30 cellular contexts compared by ENCODE assay signal in the genomic region with DNA sequence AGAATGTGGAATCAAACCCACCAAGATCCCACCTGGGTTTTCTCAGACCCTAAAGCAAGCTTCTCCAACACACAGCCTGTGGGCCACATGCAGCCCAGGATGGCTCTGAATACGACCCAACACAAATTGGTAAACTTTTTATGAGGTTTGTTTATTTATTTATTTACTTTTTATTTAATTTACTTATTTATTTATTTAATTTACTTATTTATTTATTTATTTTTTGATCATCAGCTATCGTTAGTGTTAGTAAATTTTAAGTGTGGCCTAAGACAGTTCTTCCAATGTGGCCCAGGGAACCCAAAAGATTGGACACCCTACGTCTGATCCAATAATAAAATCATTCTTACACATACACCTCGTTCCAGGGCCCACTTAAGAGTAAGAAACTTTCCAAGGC.
"Had no signal": no experiment of that assay in that cellular context is flagged by ENCODE, and none has a peak within 500 bp of the region (broad histone marks: within the 10 kb centered on the region; RNA-seq: fewer than 3 reads in every experiment).

No MANE protein-coding gene starts in this region.

- H3K9me3 ChIP-seq: ascending aorta had no signal

- H3K4me1 Mint-ChIP-seq: activated CD4-positive, alpha-beta memory T cell treated with anti-CD3 and anti-CD28 coated beads, Interleukin-2, amount 10 ng/mL, durations not matched to agents 7 days and 5 days; activated CD4-positive, alpha-beta T cell treated with anti-CD3 and anti-CD28 coated beads for 36 hours; activated CD4-positive, alpha-beta T cell treated with anti-CD3 and anti-CD28 coated beads, Interleukin-2, amount 10 ng/mL, durations not matched to agents 7 days and 5 days; activated CD8-positive, alpha-beta memory T cell treated with anti-CD3 and anti-CD28 coated beads, Interleukin-2, amount 10 ng/mL, durations not matched to agents 7 days and 5 days; activated naive CD4-positive, alpha-beta T cell treated with anti-CD3 and anti-CD28 coated beads, Interleukin-2, amount 10 ng/mL, durations not matched to agents 7 days and 5 days; activated naive CD4-positive, alpha-beta T cell treated with anti-CD3 and anti-CD28 coated beads, Interleukin-2, amount 50 U/mL, for 24 hours; activated naive CD8-positive, alpha-beta T cell treated with anti-CD3 and anti-CD28 coated beads, Interleukin-2, amount 10 ng/mL, durations not matched to agents 7 days and 5 days; activated naive CD8-positive, alpha-beta T cell treated with anti-CD3 and anti-CD28 coated beads, Interleukin-2, amount 50 U/mL, for 24 hours; T-helper 17 cell had no signal

- H3K9me3 Mint-ChIP-seq: activated CD4-positive, alpha-beta T cell treated with anti-CD3 and anti-CD28 coated beads, Interleukin-2, amount 10 ng/mL, durations not matched to agents 7 days and 5 days had no signal

- H3K27me3 ChIP-seq: ascending aorta had no signal

- H3K4me3 ChIP-seq: ascending aorta had no signal

- DNase-seq: activated CD4-positive, alpha-beta memory T cell treated with anti-CD3 and anti-CD28 coated beads, Interleukin-2, amount 10 ng/mL, durations not matched to agents 7 days and 5 days; activated CD4-positive, alpha-beta T cell treated with anti-CD3 and anti-CD28 coated beads for 1 hour; activated CD4-positive, alpha-beta T cell treated with anti-CD3 and anti-CD28 coated beads for 36 hours; activated CD4-positive, alpha-beta T cell treated with anti-CD3 and anti-CD28 coated beads for 48 hours; activated CD4-positive, alpha-beta T cell treated with anti-CD3 and anti-CD28 coated beads, Interleukin-2, amount 10 ng/mL, durations not matched to agents 7 days and 5 days; activated CD4-positive, alpha-beta T cell treated with anti-CD3 and anti-CD28 coated beads, Interleukin-2, amount 50 U/mL, for 48 hours; activated CD4-positive, CD25-positive, alpha-beta regulatory T cell; activated CD8-positive, alpha-beta memory T cell treated with anti-CD3 and anti-CD28 coated beads for 24 hours; activated CD8-positive, alpha-beta memory T cell treated with anti-CD3 and anti-CD28 coated beads, Interleukin-2, amount 10 ng/mL, durations not matched to agents 7 days and 5 days; activated CD8-positive, alpha-beta memory T cell treated with anti-CD3 and anti-CD28 coated beads, Interleukin-2, amount 50 U/mL, for 48 hours; activated CD8-positive, alpha-beta T cell treated with anti-CD3 and anti-CD28 coated beads, Interleukin-2, amount 10 ng/mL, durations not matched to agents 7 days and 5 days; activated effector memory CD4-positive, alpha-beta T cell treated with Interleukin-2 at 50 U/mL for 16 hours; activated gamma-delta T cell; activated naive CD4-positive, alpha-beta T cell treated with anti-CD3 and anti-CD28 coated beads, Interleukin-2, amount 10 ng/mL, durations not matched to agents 7 days and 5 days; activated naive CD4-positive, alpha-beta T cell treated with Interleukin-2 at 50 U/mL for 16 hours; activated naive CD8-positive, alpha-beta T cell treated with anti-CD3 and anti-CD28 coated beads, Interleukin-2, amount 10 ng/mL, durations not matched to agents 7 days and 5 days; activated naive CD8-positive, alpha-beta T cell treated with anti-CD3 and anti-CD28 coated beads, Interleukin-2, amount 50 U/mL, for 24 hours; activated T-cell treated with anti-CD3 and anti-CD28 coated beads, Interleukin-2, amount 50 U/mL, for 24 hours; activated T-cell treated with anti-CD3 and anti-CD28 coated beads, Interleukin-2, amount 50 U/mL, for 48 hours; amygdala; anterior cingulate cortex; central memory CD4-positive, alpha-beta T cell; T-helper 17 cell had no signal

- H3K4me3 Mint-ChIP-seq: activated CD4-positive, alpha-beta memory T cell treated with anti-CD3 and anti-CD28 coated beads, Interleukin-2, amount 10 ng/mL, durations not matched to agents 7 days and 5 days; activated CD4-positive, alpha-beta T cell treated with anti-CD3 and anti-CD28 coated beads for 36 hours; activated CD4-positive, alpha-beta T cell treated with anti-CD3 and anti-CD28 coated beads, Interleukin-2, amount 10 ng/mL, durations not matched to agents 7 days and 5 days; activated CD8-positive, alpha-beta memory T cell treated with anti-CD3 and anti-CD28 coated beads, Interleukin-2, amount 10 ng/mL, durations not matched to agents 7 days and 5 days; activated CD8-positive, alpha-beta T cell treated with anti-CD3 and anti-CD28 coated beads, Interleukin-2, amount 10 ng/mL, durations not matched to agents 7 days and 5 days; activated naive CD4-positive, alpha-beta T cell treated with anti-CD3 and anti-CD28 coated beads, Interleukin-2, amount 10 ng/mL, durations not matched to agents 7 days and 5 days; activated naive CD4-positive, alpha-beta T cell treated with anti-CD3 and anti-CD28 coated beads, Interleukin-2, amount 50 U/mL, for 24 hours; activated naive CD8-positive, alpha-beta T cell; activated naive CD8-positive, alpha-beta T cell treated with anti-CD3 and anti-CD28 coated beads, Interleukin-2, amount 10 ng/mL, durations not matched to agents 7 days and 5 days; activated naive CD8-positive, alpha-beta T cell treated with anti-CD3 and anti-CD28 coated beads, Interleukin-2, amount 50 U/mL, for 24 hours; activated T-cell treated with anti-CD3 and anti-CD28 coated beads, Interleukin-2, amount 50 U/mL, for 24 hours; brain; T-helper 17 cell had no signal

- H3K36me3 ChIP-seq: ascending aorta had no signal

- H3K27ac ChIP-seq: ascending aorta, VCaP had no signal

- H3K36me3 Mint-ChIP-seq: activated CD8-positive, alpha-beta memory T cell treated with anti-CD3 and anti-CD28 coated beads, Interleukin-2, amount 10 ng/mL, durations not matched to agents 7 days and 5 days; activated naive CD4-positive, alpha-beta T cell treated with anti-CD3 and anti-CD28 coated beads, Interleukin-2, amount 10 ng/mL, durations not matched to agents 7 days and 5 days; activated naive CD4-positive, alpha-beta T cell treated with anti-CD3 and anti-CD28 coated beads, Interleukin-2, amount 50 U/mL, for 24 hours; activated naive CD8-positive, alpha-beta T cell; activated naive CD8-positive, alpha-beta T cell treated with anti-CD3 and anti-CD28 coated beads, Interleukin-2, amount 10 ng/mL, durations not matched to agents 7 days and 5 days; brain had no signal

- H3K27me3 Mint-ChIP-seq: activated CD4-positive, alpha-beta memory T cell treated with anti-CD3 and anti-CD28 coated beads, Interleukin-2, amount 10 ng/mL, durations not matched to agents 7 days and 5 days; activated CD4-positive, alpha-beta T cell treated with anti-CD3 and anti-CD28 coated beads for 36 hours; activated CD4-positive, alpha-beta T cell treated with anti-CD3 and anti-CD28 coated beads, Interleukin-2, amount 10 ng/mL, durations not matched to agents 7 days and 5 days; activated CD8-positive, alpha-beta memory T cell treated with anti-CD3 and anti-CD28 coated beads, Interleukin-2, amount 10 ng/mL, durations not matched to agents 7 days and 5 days; activated naive CD4-positive, alpha-beta T cell treated with anti-CD3 and anti-CD28 coated beads, Interleukin-2, amount 10 ng/mL, durations not matched to agents 7 days and 5 days; activated naive CD4-positive, alpha-beta T cell treated with anti-CD3 and anti-CD28 coated beads, Interleukin-2, amount 50 U/mL, for 24 hours; activated naive CD8-positive, alpha-beta T cell; activated naive CD8-positive, alpha-beta T cell treated with anti-CD3 and anti-CD28 coated beads, Interleukin-2, amount 10 ng/mL, durations not matched to agents 7 days and 5 days; activated naive CD8-positive, alpha-beta T cell treated with anti-CD3 and anti-CD28 coated beads, Interleukin-2, amount 50 U/mL, for 24 hours; activated T-cell treated with anti-CD3 and anti-CD28 coated beads, Interleukin-2, amount 50 U/mL, for 24 hours; brain; T-helper 17 cell had no signal

- ATAC-seq: activated CD4-positive, alpha-beta T cell treated with anti-CD3 and anti-CD28 coated beads for 36 hours; activated CD4-positive, CD25-positive, alpha-beta regulatory T cell treated with anti-CD3 and anti-CD28 coated beads, Interleukin-2, amount 50 U/mL, for 24 hours; activated CD8-positive, alpha-beta memory T cell treated with anti-CD3 and anti-CD28 coated beads, Interleukin-2, amount 10 ng/mL, durations not matched to agents 7 days and 5 days; activated CD8-positive, alpha-beta T cell treated with anti-CD3 and anti-CD28 coated beads, Interleukin-2, amount 10 ng/mL, durations not matched to agents 7 days and 5 days; activated naive CD8-positive, alpha-beta T cell treated with anti-CD3 and anti-CD28 coated beads, Interleukin-2, amount 50 U/mL, for 24 hours; T-helper 17 cell had no signal

- H3K27ac Mint-ChIP-seq: activated CD4-positive, alpha-beta memory T cell treated with anti-CD3 and anti-CD28 coated beads, Interleukin-2, amount 10 ng/mL, durations not matched to agents 7 days and 5 days; activated CD4-positive, alpha-beta T cell treated with anti-CD3 and anti-CD28 coated beads for 36 hours; activated CD4-positive, alpha-beta T cell treated with anti-CD3 and anti-CD28 coated beads, Interleukin-2, amount 10 ng/mL, durations not matched to agents 7 days and 5 days; activated CD8-positive, alpha-beta memory T cell treated with anti-CD3 and anti-CD28 coated beads, Interleukin-2, amount 10 ng/mL, durations not matched to agents 7 days and 5 days; activated CD8-positive, alpha-beta T cell treated with anti-CD3 and anti-CD28 coated beads, Interleukin-2, amount 10 ng/mL, durations not matched to agents 7 days and 5 days; activated naive CD4-positive, alpha-beta T cell treated with anti-CD3 and anti-CD28 coated beads, Interleukin-2, amount 10 ng/mL, durations not matched to agents 7 days and 5 days; activated naive CD4-positive, alpha-beta T cell treated with anti-CD3 and anti-CD28 coated beads, Interleukin-2, amount 50 U/mL, for 24 hours; activated naive CD8-positive, alpha-beta T cell; activated naive CD8-positive, alpha-beta T cell treated with anti-CD3 and anti-CD28 coated beads, Interleukin-2, amount 10 ng/mL, durations not matched to agents 7 days and 5 days; activated naive CD8-positive, alpha-beta T cell treated with anti-CD3 and anti-CD28 coated beads, Interleukin-2, amount 50 U/mL, for 24 hours; activated T-cell treated with anti-CD3 and anti-CD28 coated beads, Interleukin-2, amount 50 U/mL, for 24 hours; activated T-helper 2 cell treated with anti-CD3 and anti-CD28 coated beads, Interferon-gamma antibody, Interleukin-2, Interleukin-4, amounts not matched to agents 10 μg/mL and 5 μg/mL and 100 μg/mL, durations not matched to agents 14 hours and 24 hours and 36 hours; brain; T-helper 17 cell had no signal

- H3K4me1 ChIP-seq: ascending aorta had no signal
